In genomic region chr14:76917759-76918175, GRCh38 we compare ENCODE assay signal across 8 cellular contexts.
DNase-seq lines count a peak whose midpoint lies in the region; ATAC-seq, FAIRE-seq and TF ChIP-seq lines count a peak whose summit lies in the region.

No MANE protein-coding gene starts in this region.

- H2AFZ ChIP-seq in endothelial cell of umbilical vein (ENCODE audit: low read depth, low read length), result peak overlapping the region; percentile 18

- no peaks in the 10 kb centered on the region for H3K9me1 ChIP-seq in endothelial cell of umbilical vein (replicated peaks; ENCODE audit: control insufficient read depth, extremely low read depth, insufficient read depth, low read length)

- no peaks in the 10 kb centered on the region for H3K9me3 ChIP-seq in endothelial cell of umbilical vein (replicated peaks; ENCODE audit: control insufficient read depth, insufficient read depth, low read length)

- BruUV-seq in endothelial cell of umbilical vein (replicated peaks; lab: Mats Ljungman, UMichigan), result no TSS peak

- TF ChIP-seq CTCF in endothelial cell of umbilical vein (IDR thresholded peaks at IDR 0.05; ENCODE audit: extremely low read depth in 1 of 2, insufficient read depth in 1 of 2, low read depth in 1 of 2, low read length in 2 of 2), result no peak

- no peak for ATAC-seq in HG03457 (IDR thresholded peaks at IDR 0.05; ENCODE audit: unreplicated experiment)

- H3K27ac ChIP-seq in endothelial cell of umbilical vein (ENCODE audit: insufficient read depth, low read depth, low read length), result peak overlapping the region; percentile 86

- intact Hi-C loops in endothelial cell of umbilical vein (cut with micrococcal nuclease), result loop anchor here (1.0 kb wide), 6 partner anchors 30 to 142 kb away; partner anchors contain the start of gene IRF2BPL
- intact Hi-C loops in posterior vena cava (cut with DNase I), result loop anchor here (2.0 to 5.0 kb wide), 3 partner anchors 40 to 110 kb away; partner anchors contain the start of gene IRF2BPL (in 1 of the 2)

- TF ChIP-seq POLR2A in endothelial cell of umbilical vein (IDR thresholded peaks at IDR 0.05; ENCODE audit: low read depth, low read length), result no peak

- dilution Hi-C loops in endothelial cell of umbilical vein (cut with MboI; ENCODE audit: extremely low pct_ligation_motif_present, low sequenced_read_pairs), result no loop called here

- CTCF ChIA-PET in endothelial cell of umbilical vein (lab: Charles Lee), result interaction anchor here (0.6 to 4.9 kb wide), 24 partner anchors 13 to 182 kb away, joined by 3 to 51 read pairs (median 8); partner anchors contain the start of gene IRF2BPL

- H3K4me1 ChIP-seq in endothelial cell of umbilical vein (ENCODE audit: control insufficient read depth, extremely low read depth, insufficient read depth, low read length), result peaks cover 34% of the 10 kb centered on the region

- no peak overlapping the region for H3K4me3 ChIP-seq in endothelial cell of umbilical vein (replicated peaks in 1 of 3; ENCODE audit: insufficient read depth in 1 of 3, low read depth in 1 of 3, low read length in 3 of 3)

- no peaks in the 10 kb centered on the region for H3K79me2 ChIP-seq in endothelial cell of umbilical vein (ENCODE audit: control insufficient read depth, insufficient read depth, low read length)

- H3K36me3 ChIP-seq in endothelial cell of umbilical vein (ENCODE audit: control insufficient read depth in 2 of 2, extremely low read depth in 1 of 2, insufficient read depth in 2 of 2, low read length in 2 of 2), result no peaks in the 10 kb centered on the region

- DNase-seq in DMS153 (lab: John Stamatoyannopoulos, UW), result peak; percentile 77
- DNase-seq in NCI-H2171 treated with DMSO at 0.1 percent for 48 hours (lab: John Stamatoyannopoulos, UW), result peak; percentile 85
- DNase-seq in endothelial cell of umbilical vein (ENCODE audit: low read depth, low spot score), result no peak
- peak; percentile 84 for DNase-seq in posterior vena cava (ENCODE audit: low spot score)
- no peak for DNase-seq in ecto neural progenitor cell (ENCODE audit: low spot score)
- DNase-seq in cortex of kidney (lab: John Stamatoyannopoulos, UW), result no peak
- no peak for DNase-seq in GM19239 (ENCODE audit: insufficient read length, low spot score)

- FAIRE-seq in endothelial cell of umbilical vein (lab: Jason Lieb, UNC) (no peak), GM19239 (lab: Jason Lieb, UNC) (no peak)

- H3K9ac ChIP-seq in endothelial cell of umbilical vein (replicated peaks; ENCODE audit: extremely low read depth, insufficient read depth, low read length), result peak overlapping the region; percentile 74

- H3K4me2 ChIP-seq in endothelial cell of umbilical vein (ENCODE audit: insufficient read depth, low read length), result peak overlapping the region; percentile 1

- H4K20me1 ChIP-seq in endothelial cell of umbilical vein (replicated peaks; ENCODE audit: control insufficient read depth, extremely low read depth, insufficient read depth, low read length), result no peaks in the 10 kb centered on the region

- POLR2A ChIA-PET in endothelial cell of umbilical vein (lab: Charles Lee), result interaction anchor here (0.5 kb wide), 1 partner anchor 672 kb away, joined by 4 read pairs; no protein-coding TSS in a partner anchor

- no peaks in the 10 kb centered on the region for H3K27me3 ChIP-seq in endothelial cell of umbilical vein (ENCODE audit: control insufficient read depth in 2 of 2, insufficient read depth in 2 of 2, low read length in 2 of 2)

TF ChIP-seq in endothelial cell of umbilical vein, 7 proteins besides CTCF, POLR2A, EP300 and RAD21:
- TF ChIP-seq MAX (IDR thresholded peaks at IDR 0.05; ENCODE audit: insufficient read depth, insufficient read length), result no peak
- TF ChIP-seq JUN (IDR thresholded peaks at IDR 0.05; ENCODE audit: borderline replicate concordance, insufficient read depth, insufficient read length, low read depth), result no peak
- TF ChIP-seq FOS (IDR thresholded peaks at IDR 0.05; ENCODE audit: borderline replicate concordance, insufficient read depth, low read length), result no peak
- TF ChIP-seq MYC (IDR thresholded peaks at IDR 0.05; ENCODE audit: low read depth, low read length), result no peak
- TF ChIP-seq EZH2 (IDR thresholded peaks at IDR 0.05; ENCODE audit: borderline replicate concordance, low read depth, low read length, severe bottlenecking), result no peak
- no peak for TF ChIP-seq POLR2AphosphoS5 (IDR thresholded peaks at IDR 0.05; ENCODE audit: insufficient read depth, low read depth, low read length)
- no peak for TF ChIP-seq GATA2 (IDR thresholded peaks at IDR 0.05; ENCODE audit: insufficient read depth, insufficient read length, low read depth, low read length)

Comparison
In these comparisons a context has a peak if more than half of its experiments do, and no peak if none do; other contexts are left out.
1. DNase-seq: peak in DMS153 (single experiment), NCI-H2171 treated with DMSO at 0.1 percent for 48 hours (single experiment) and posterior vena cava (single experiment); none in endothelial cell of umbilical vein (single experiment), ecto neural progenitor cell (single experiment), cortex of kidney (single experiment) and GM19239 (single experiment).